ENCODE assay signal across 11 cellular contexts in the genomic region with DNA sequence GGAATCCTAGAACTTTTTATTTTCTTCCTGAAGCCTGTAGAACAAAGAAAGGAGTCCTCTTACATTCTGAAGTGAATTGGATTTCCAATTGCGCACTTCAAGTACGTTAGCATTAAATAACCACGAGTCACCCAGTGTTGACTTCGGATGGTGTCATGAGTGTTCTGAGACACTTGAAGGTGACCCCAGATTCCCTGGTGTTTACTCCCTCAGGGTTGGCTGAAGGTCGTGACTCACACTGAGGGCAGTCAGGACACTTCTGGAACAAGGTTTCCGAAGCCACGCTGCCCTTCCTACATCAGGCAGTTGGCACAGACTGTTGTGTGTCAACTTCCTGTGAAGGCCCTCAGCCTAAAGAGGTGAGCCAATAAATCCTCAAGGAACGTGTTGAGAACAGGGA.
DNase-seq lines count a peak whose midpoint lies in the region; TF ChIP-seq lines count a peak whose summit lies in the region.
"Had no signal": no experiment of that assay in that cellular context is flagged by ENCODE, and none has a peak within 500 bp of the region (broad histone marks: within the 10 kb centered on the region; RNA-seq: fewer than 3 reads in every experiment).

No MANE protein-coding gene starts in this region.

- no peaks in the 10 kb centered on the region for H4K20me1 ChIP-seq in osteoblast (ENCODE audit: insufficient read depth, low read length)
- H4K20me1 ChIP-seq: BLaER1 had no signal

- CTCF ChIA-PET in RWPE1 (lab: Yijun Ruan, JAX), result interaction anchor here (0.7 kb wide), 1 partner anchor 228 kb away, joined by 3 read pairs; no protein-coding TSS in a partner anchor
- CTCF ChIA-PET in activated naive CD4-positive, alpha-beta T cell treated with anti-CD3 and anti-CD28 coated beads for 36 hours (lab: Charles Lee), result no interaction called here

- H3K27ac ChIP-seq in RWPE1 (peak overlapping the region; percentile 93), osteoblast (ENCODE audit: low read depth, low read length) (peak overlapping the region; percentile 99)
- H3K27ac ChIP-seq: BLaER1 had no signal

- no peak overlapping the region for H3K27ac Mint-ChIP-seq in activated naive CD4-positive, alpha-beta T cell treated with anti-CD3 and anti-CD28 coated beads for 36 hours
- no peak overlapping the region for H3K27ac Mint-ChIP-seq in activated CD4-positive, alpha-beta T cell treated with anti-CD3 and anti-CD28 coated beads, Interleukin-2, amount 10 ng/mL, durations not matched to agents 24 days and 14 days

- H3K9me3 ChIP-seq in osteoblast (ENCODE audit: low read depth, low read length), result no peaks in the 10 kb centered on the region
- H3K9me3 ChIP-seq: BLaER1 had no signal

- no peaks in the 10 kb centered on the region for H3K4me1 Mint-ChIP-seq in activated naive CD4-positive, alpha-beta T cell treated with anti-CD3 and anti-CD28 coated beads for 36 hours (ENCODE audit: low read depth)
- H3K4me1 Mint-ChIP-seq in activated CD4-positive, alpha-beta T cell treated with anti-CD3 and anti-CD28 coated beads, Interleukin-2, amount 10 ng/mL, durations not matched to agents 24 days and 14 days, result no peaks in the 10 kb centered on the region

- peaks cover 27% of the 10 kb centered on the region for H3K4me1 ChIP-seq in osteoblast (ENCODE audit: insufficient read depth, low read length)
- H3K4me1 ChIP-seq: BLaER1 had no signal

- intact Hi-C loops in activated naive CD4-positive, alpha-beta T cell treated with anti-CD3 and anti-CD28 coated beads for 36 hours (cut with micrococcal nuclease), result no loop called here
- intact Hi-C loops in activated CD4-positive, alpha-beta T cell treated with anti-CD3 and anti-CD28 coated beads, Interleukin-2, amount 10 ng/mL, durations not matched to agents 24 days and 14 days (cut with micrococcal nuclease), result no loop called here

- peak overlapping the region; percentile 25 for H2AFZ ChIP-seq in osteoblast (ENCODE audit: low read length)

- DNase-seq in AG08396 (ENCODE audit: low spot score) (peak; percentile 36), RWPE1 (ENCODE audit: low spot score) (peak; percentile 20), fibroblast of mammary gland (ENCODE audit: low read depth) (peak; percentile 100), osteoblast (ENCODE audit: insufficient read length, low spot score, missing footprints) (peak; percentile 71), T-helper 9 cell (no peak)
- no peak for DNase-seq in activated CD4-positive, alpha-beta T cell treated with anti-CD3 and anti-CD28 coated beads for 48 hours
- DNase-seq in activated naive CD4-positive, alpha-beta T cell treated with anti-CD3 and anti-CD28 coated beads for 36 hours, result no peak
- DNase-seq in activated CD4-positive, alpha-beta T cell treated with anti-CD3 and anti-CD28 coated beads, Interleukin-2, amount 10 ng/mL, durations not matched to agents 24 days and 14 days, result no peak
- DNase-seq: anterior cingulate cortex, NCI-H69 had no signal

- H3K4me3 ChIP-seq in fibroblast of mammary gland (ENCODE audit: control insufficient read depth, low read depth, low read length) (no peak overlapping the region), osteoblast (ENCODE audit: insufficient read depth, low read length) (peak overlapping the region; percentile 23)
- H3K4me3 ChIP-seq: BLaER1 had no signal

- POLR2A ChIA-PET in RWPE1 (lab: Yijun Ruan, JAX; ENCODE audit: low non-redundant PET), result no interaction called here

- H3K27me3 Mint-ChIP-seq in activated naive CD4-positive, alpha-beta T cell treated with anti-CD3 and anti-CD28 coated beads for 36 hours (ENCODE audit: low read depth), result peaks cover 4% of the 10 kb centered on the region
- peaks cover 2% of the 10 kb centered on the region for H3K27me3 Mint-ChIP-seq in activated CD4-positive, alpha-beta T cell treated with anti-CD3 and anti-CD28 coated beads, Interleukin-2, amount 10 ng/mL, durations not matched to agents 24 days and 14 days

- peak overlapping the region; percentile 59 for H3K4me2 ChIP-seq in osteoblast (ENCODE audit: insufficient read depth, low read length)
- H3K4me2 ChIP-seq: BLaER1 had no signal

- H3K27me3 ChIP-seq in osteoblast (ENCODE audit: insufficient read depth, low read length), result no peaks in the 10 kb centered on the region
- H3K27me3 ChIP-seq: BLaER1 had no signal

- no peaks in the 10 kb centered on the region for H3K36me3 Mint-ChIP-seq in activated naive CD4-positive, alpha-beta T cell treated with anti-CD3 and anti-CD28 coated beads for 36 hours (ENCODE audit: low read depth)
- H3K36me3 Mint-ChIP-seq in activated CD4-positive, alpha-beta T cell treated with anti-CD3 and anti-CD28 coated beads, Interleukin-2, amount 10 ng/mL, durations not matched to agents 24 days and 14 days (ENCODE audit: low read depth), result no peaks in the 10 kb centered on the region

- H3K79me2 ChIP-seq in osteoblast (ENCODE audit: insufficient read depth, low read length), result no peaks in the 10 kb centered on the region

- H3K4me3 Mint-ChIP-seq in activated naive CD4-positive, alpha-beta T cell treated with anti-CD3 and anti-CD28 coated beads for 36 hours, result no peak overlapping the region
- H3K4me3 Mint-ChIP-seq in activated CD4-positive, alpha-beta T cell treated with anti-CD3 and anti-CD28 coated beads, Interleukin-2, amount 10 ng/mL, durations not matched to agents 24 days and 14 days, result no peak overlapping the region

- TF ChIP-seq CTCF in RWPE1 (conservative IDR thresholded peaks at IDR 0.05; ENCODE audit: low read depth) (no peak), fibroblast of mammary gland (conservative IDR thresholded peaks at IDR 0.05; ENCODE audit: control insufficient read depth, insufficient read depth, low read depth, low read length) (no peak), osteoblast (IDR thresholded peaks at IDR 0.05; ENCODE audit: extremely low read depth, low read depth, low read length) (no peak)

- H3K36me3 ChIP-seq in osteoblast (ENCODE audit: insufficient read depth, low read length), result no peaks in the 10 kb centered on the region
- H3K36me3 ChIP-seq: BLaER1 had no signal

- no peaks in the 10 kb centered on the region for H3K9me3 Mint-ChIP-seq in activated naive CD4-positive, alpha-beta T cell treated with anti-CD3 and anti-CD28 coated beads for 36 hours
- H3K9me3 Mint-ChIP-seq in activated CD4-positive, alpha-beta T cell treated with anti-CD3 and anti-CD28 coated beads, Interleukin-2, amount 10 ng/mL, durations not matched to agents 24 days and 14 days, result no peaks in the 10 kb centered on the region

Comparison
In these comparisons a context has a peak if more than half of its experiments do, and no peak if none do; other contexts are left out.
1. DNase-seq: peak in AG08396 (single experiment), RWPE1 (single experiment), fibroblast of mammary gland (single experiment) and osteoblast (single experiment); none in activated CD4-positive, alpha-beta T cell treated with anti-CD3 and anti-CD28 coated beads for 48 hours (single experiment), activated naive CD4-positive, alpha-beta T cell treated with anti-CD3 and anti-CD28 coated beads for 36 hours (single experiment), T-helper 9 cell (single experiment) and activated CD4-positive, alpha-beta T cell treated with anti-CD3 and anti-CD28 coated beads, Interleukin-2, amount 10 ng/mL, durations not matched to agents 24 days and 14 days (single experiment).